In genomic region chr7:39595102-39595620, GRCh38 we compare ENCODE assay signal across 16 cellular contexts. TPM values are rescaled to one million over a fixed set of nuclear protein-coding genes. Genes with fewer than 3 reads are reported as not detected.
DNase-seq lines count a peak whose midpoint lies in the region; ATAC-seq, FAIRE-seq and TF ChIP-seq lines count a peak whose summit lies in the region.
"Had no signal": no experiment of that assay in that cellular context is flagged by ENCODE, and none has a peak within 500 bp of the region (broad histone marks: within the 10 kb centered on the region; RNA-seq: fewer than 3 reads in every experiment).

No MANE protein-coding gene starts in this region.

- no peak for TF ChIP-seq CTCF in GM10266 (IDR thresholded peaks at IDR 0.05; ENCODE audit: control insufficient read depth, insufficient read depth, low read depth, missing control alignments)

- ATAC-seq in GM18502 (IDR thresholded peaks at IDR 0.05; ENCODE audit: poor library complexity, unreplicated experiment), result no peak
- ATAC-seq: activated naive CD8-positive, alpha-beta T cell treated with anti-CD3 and anti-CD28 coated beads, Interleukin-2, amount 50 U/mL, for 24 hours; left ventricle myocardium superior had no signal

- DNase-seq in HT1080 (ENCODE audit: low read depth) (peak; percentile 15), NCI-H82 treated with DMSO at 0.1 percent for 48 hours (lab: John Stamatoyannopoulos, UW; ENCODE audit: unreplicated experiment) (peak; percentile 88), pons (ENCODE audit: low spot score) (peak; percentile 71), GM10266 (ENCODE audit: extremely low spot score) (no peak), germinal center (ENCODE audit: low spot score) (no peak)
- DNase-seq in activated CD4-positive, alpha-beta T cell treated with anti-CD3 and anti-CD28 coated beads, Interleukin-2, amount 50 U/mL, for 1 hour, result no peak
- DNase-seq: activated CD4-positive, CD25-positive, alpha-beta regulatory T cell; activated CD8-positive, alpha-beta memory T cell treated with anti-CD3 and anti-CD28 coated beads, Interleukin-2, amount 50 U/mL, for 48 hours; activated naive CD8-positive, alpha-beta T cell treated with anti-CD3 and anti-CD28 coated beads, Interleukin-2, amount 50 U/mL, for 24 hours; GM23248; left ventricle myocardium superior; MV-4-11; NK-92 treated with Interleukin-12 subunit alpha and Interleukin-12 subunit beta, amount 100 ng/mL, for 24 hours; tibial artery had no signal

- FAIRE-seq in endometrium (lab: Jason Lieb, UNC), result peak; percentile 33

RNA-seq across cellular contexts. Expression of gene RALA, which starts 28.2 kb away (rescaled TPM):
- 16.1 and 19.2 TPM in 2 replicates for total RNA-seq in HT1080 (2014; rRNA removed; shearing (Covaris generic))
- 41.2 and 48.5 TPM in 2 replicates for polyA plus RNA-seq in HT1080 (2015; cell fraction: cytosol; rRNA removed)
- 24.8 and 25.5 TPM in 2 replicates for polyA plus RNA-seq in HT1080 (2015; cell fraction: nucleus; rRNA removed)

RNA-seq across cellular contexts. Expression of gene YAE1, which starts 29.0 kb away (rescaled TPM):
- total RNA-seq in HT1080 (2014; rRNA removed; shearing (Covaris generic)), result 39.8 and 55.4 TPM in 2 replicates
- polyA plus RNA-seq in HT1080 (2015; cell fraction: cytosol; rRNA removed), result 21.9 and 22.9 TPM in 2 replicates
- polyA plus RNA-seq in HT1080 (2015; cell fraction: nucleus; rRNA removed), result 24.2 and 29.0 TPM in 2 replicates

Comparison
In these comparisons a context has a peak if more than half of its experiments do, and no peak if none do; other contexts are left out.
1. DNase-seq: peak in HT1080 (single experiment), NCI-H82 treated with DMSO at 0.1 percent for 48 hours (single experiment) and pons (single experiment); none in activated CD4-positive, alpha-beta T cell treated with anti-CD3 and anti-CD28 coated beads, Interleukin-2, amount 50 U/mL, for 1 hour (single experiment), GM10266 (single experiment) and germinal center (single experiment).